Comparison of ENCODE assay signal across 20 cellular contexts in genomic region chr10:129400426-129400825, GRCh38.
A peak's percentile ranks its signal among the peaks of the same experiment; 100 is the strongest.
DNase-seq lines count a peak whose midpoint lies in the region; ATAC-seq and TF ChIP-seq lines count a peak whose summit lies in the region.
"Had no signal": no experiment of that assay in that cellular context is flagged by ENCODE, and none has a peak within 500 bp of the region (broad histone marks: within the 10 kb centered on the region; RNA-seq: fewer than 3 reads in every experiment).

No MANE protein-coding gene starts in this region.

- no peak for TF ChIP-seq CTCF in right atrium auricular region (IDR thresholded peaks at IDR 0.05)
- TF ChIP-seq CTCF in heart left ventricle (IDR thresholded peaks at IDR 0.05), result no peak
- no peak for TF ChIP-seq CTCF in colonic mucosa (IDR thresholded peaks at IDR 0.05)
- TF ChIP-seq CTCF in lung (IDR thresholded peaks at IDR 0.05; ENCODE audit: control extremely low read depth, extremely low read depth), result no peak

- H3K36me3 ChIP-seq in right atrium auricular region, result no peaks in the 10 kb centered on the region
- no peaks in the 10 kb centered on the region for H3K36me3 ChIP-seq in heart left ventricle
- H3K36me3 ChIP-seq in colonic mucosa, result no peaks in the 10 kb centered on the region
- H3K36me3 ChIP-seq in lung (ENCODE audit: control insufficient read depth in 2 of 2, insufficient read depth in 2 of 2, low read length in 2 of 2), result no peaks in the 10 kb centered on the region
- H3K36me3 ChIP-seq: BE2C, BLaER1 had no signal

- H3K27me3 ChIP-seq in right atrium auricular region (no peaks in the 10 kb centered on the region), heart left ventricle (no peaks in the 10 kb centered on the region), colonic mucosa (no peaks in the 10 kb centered on the region), lung (ENCODE audit: control insufficient read depth, insufficient read depth) (no peaks in the 10 kb centered on the region)
- H3K27me3 ChIP-seq: BE2C, BLaER1 had no signal

- intact Hi-C loops in heart left ventricle (cut with DNase I), result no loop called here
- intact Hi-C loops in colonic mucosa (cut with DNase I), result no loop called here

- 58 to 81% (median 67%) methylated on average over 5 of the region's 5 CpGs for WGBS in heart left ventricle, 4 donors
- 79 to 85% methylated on average over 5 of the region's 5 CpGs for WGBS in lung, 2 donors

- no peaks in the 10 kb centered on the region for H3K4me1 ChIP-seq in right atrium auricular region
- H3K4me1 ChIP-seq in heart left ventricle, result peaks cover 0 to 23% (median 11%) of the 10 kb centered on the region in 12 donors
- no peaks in the 10 kb centered on the region for H3K4me1 ChIP-seq in colonic mucosa
- H3K4me1 ChIP-seq in lung (ENCODE audit: control insufficient read depth in 2 of 2, insufficient read depth in 2 of 2, low read length in 2 of 2), result peaks cover 0 to 3% of the 10 kb centered on the region in 2 donors
- H3K4me1 ChIP-seq: BE2C, BLaER1, Caco-2 had no signal

- no peak overlapping the region for H3K9ac ChIP-seq in colonic mucosa (ENCODE audit: low read depth in 2 of 2, low read length in 2 of 2)
- H3K9ac ChIP-seq: BLaER1 had no signal

- ATAC-seq in heart left ventricle (no peak), lung (ENCODE audit: insufficient read depth, low FRiP score) (no peak)

- H3K27ac ChIP-seq in right atrium auricular region (no peak overlapping the region), heart left ventricle (no peak overlapping the region), colonic mucosa (no peak overlapping the region), lung (ENCODE audit: low read depth in 1 of 2, low read length in 1 of 2) (no peak overlapping the region)
- H3K27ac ChIP-seq: BLaER1 had no signal

- TF ChIP-seq POLR2A in heart left ventricle (IDR thresholded peaks at IDR 0.05), result no peak

- no peaks in the 10 kb centered on the region for H3K9me3 ChIP-seq in right atrium auricular region
- H3K9me3 ChIP-seq in heart left ventricle, result no peaks in the 10 kb centered on the region
- H3K9me3 ChIP-seq in colonic mucosa, result no peaks in the 10 kb centered on the region
- H3K9me3 ChIP-seq in lung (ENCODE audit: control insufficient read depth in 2 of 2, insufficient read depth in 1 of 2, low read length in 1 of 2), result peaks cover 0 to 2% of the 10 kb centered on the region in 2 donors
- H3K9me3 ChIP-seq: BE2C, BLaER1, Caco-2 had no signal

- H3K4me3 ChIP-seq in right atrium auricular region (no peak overlapping the region), heart left ventricle (no peak overlapping the region), colonic mucosa (no peak overlapping the region), lung (no peak overlapping the region)
- H3K4me3 ChIP-seq: BLaER1 had no signal

- DNase-seq in right atrium auricular region (ENCODE audit: low spot score) (peak; percentile 50), heart left ventricle (no peak), colonic mucosa (peak; percentile 10), lung (ENCODE audit: low spot score) (peak; percentile 9), ureter (ENCODE audit: low spot score) (peak; percentile 7), COR-L47 (lab: John Stamatoyannopoulos, UW) (no peak), nucleus accumbens (lab: John Stamatoyannopoulos, UW) (no peak), GM19240 (ENCODE audit: insufficient read length, low spot score) (no peak)
- DNase-seq: 8988T; ACHN; BE2C; C1 segment of cervical spinal cord; Caco-2; Calu3; CD4-positive, alpha-beta memory T cell; CD4-positive, CD25-positive, alpha-beta regulatory T cell; CD8-positive, alpha-beta memory T cell; DMS79 treated with DMSO at 0.1 percent for 48 hours; GF-D8 had no signal

Comparison
In these comparisons a context has a peak if more than half of its experiments do, and no peak if none do; other contexts are left out.
1. DNase-seq: peak in right atrium auricular region (single experiment), colonic mucosa (single experiment), lung (single experiment) and ureter (single experiment); none in heart left ventricle (0 of 5), COR-L47 (single experiment), nucleus accumbens (0 of 56) and GM19240 (single experiment).